ENCODE assay signal across 9 cellular contexts in the genomic region with DNA sequence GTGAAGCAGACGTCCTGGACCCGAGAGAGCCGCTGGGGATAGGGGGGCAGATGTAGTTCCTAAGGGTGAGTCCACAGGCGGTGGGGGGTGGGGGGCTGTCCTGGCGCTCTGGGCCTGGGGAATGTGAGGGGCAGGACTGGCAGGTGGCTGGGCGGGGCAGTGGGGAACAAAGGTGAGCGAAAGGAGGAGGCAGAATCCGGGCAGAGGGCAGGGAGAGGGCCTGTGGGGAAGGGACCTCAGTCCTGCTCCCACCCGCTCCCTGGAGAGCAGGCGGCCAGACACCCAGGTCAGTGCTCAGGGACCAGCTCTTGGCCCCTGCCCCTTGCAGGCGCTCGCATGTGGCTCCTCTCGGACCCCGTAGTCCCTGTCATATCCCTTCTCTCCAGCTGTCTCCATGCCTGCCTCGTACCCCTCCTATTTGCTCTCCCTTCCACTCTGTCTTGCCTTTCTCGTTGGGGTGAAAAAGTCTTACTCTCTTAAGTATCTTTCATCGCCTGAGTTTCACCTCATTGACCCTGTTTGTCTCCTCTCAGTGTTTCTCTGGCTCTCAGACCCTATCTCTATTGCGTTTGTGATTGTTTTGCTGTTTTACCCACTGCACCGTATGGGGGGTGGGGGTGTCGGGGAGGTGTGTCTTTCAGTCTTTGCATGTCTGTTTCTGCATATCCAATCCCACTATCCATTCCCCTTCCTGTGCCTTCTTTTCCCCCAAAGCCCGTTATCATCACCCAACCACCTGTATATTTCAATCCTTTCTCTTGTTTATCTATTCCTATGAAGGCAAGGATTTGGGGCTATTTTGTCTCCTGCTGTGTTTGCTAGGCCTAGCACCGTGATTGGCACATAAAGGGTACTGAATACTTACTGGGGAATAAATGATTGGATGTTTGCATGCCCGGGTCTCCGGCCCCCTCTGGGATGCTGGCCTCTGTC. TPM values are rescaled to one million over a fixed set of nuclear protein-coding genes. Genes with fewer than 3 reads are reported as not detected.
DNase-seq lines count a peak whose midpoint lies in the region; ATAC-seq and TF ChIP-seq lines count a peak whose summit lies in the region.
"Had no signal": no experiment of that assay in that cellular context is flagged by ENCODE, and none has a peak within 500 bp of the region (broad histone marks: within the 10 kb centered on the region; RNA-seq: fewer than 3 reads in every experiment).

No MANE protein-coding gene starts in this region.

- H3K36me3 Mint-ChIP-seq in WTC11 = peaks cover 4% of the 10 kb centered on the region; the same call in 1 of the 2 replicates
- peaks cover 58% of the 10 kb centered on the region for H3K36me3 Mint-ChIP-seq in stimulated activated effector memory CD8-positive, alpha-beta T cell treated with anti-CD3 and anti-CD28 coated beads, Interleukin-12 subunit alpha, Interleukin-12 subunit beta, amount 100 ng/mL, for 72 hours

- no peak for TF ChIP-seq CTCF in WTC11 (IDR thresholded peaks at IDR 0.05)

- peak overlapping the region; percentile 73 for H3K4me3 Mint-ChIP-seq in WTC11
- H3K4me3 Mint-ChIP-seq in stimulated activated effector memory CD8-positive, alpha-beta T cell treated with anti-CD3 and anti-CD28 coated beads, Interleukin-12 subunit alpha, Interleukin-12 subunit beta, amount 100 ng/mL, for 72 hours = peak overlapping the region; percentile 78

- ATAC-seq in WTC11 = peak; percentile 5
- ATAC-seq in stimulated activated effector memory CD8-positive, alpha-beta T cell treated with anti-CD3 and anti-CD28 coated beads, Interleukin-12 subunit alpha, Interleukin-12 subunit beta, amount 100 ng/mL, for 72 hours = no peak

- peak overlapping the region; percentile 79 for H3K27ac Mint-ChIP-seq in WTC11
- H3K27ac Mint-ChIP-seq in stimulated activated effector memory CD8-positive, alpha-beta T cell treated with anti-CD3 and anti-CD28 coated beads, Interleukin-12 subunit alpha, Interleukin-12 subunit beta, amount 100 ng/mL, for 72 hours = peak overlapping the region; percentile 95

- H3K4me1 Mint-ChIP-seq in WTC11 = peaks cover 21% of the 10 kb centered on the region
- peaks cover 55% of the 10 kb centered on the region for H3K4me1 Mint-ChIP-seq in stimulated activated effector memory CD8-positive, alpha-beta T cell treated with anti-CD3 and anti-CD28 coated beads, Interleukin-12 subunit alpha, Interleukin-12 subunit beta, amount 100 ng/mL, for 72 hours

- DNase-seq in NCI-H2107 treated with DMSO at 0.1 percent for 48 hours (lab: John Stamatoyannopoulos, UW; ENCODE audit: unreplicated experiment) (peak; percentile 10), NCI-H2107 (lab: John Stamatoyannopoulos, UW) (no peak), WTC11 (ENCODE audit: low spot score) (no peak), MV-4-11 (lab: John Stamatoyannopoulos, UW) (no peak), EL (no peak), occipital lobe (lab: John Stamatoyannopoulos, UW) (no peak)
- DNase-seq in stimulated activated effector memory CD8-positive, alpha-beta T cell treated with anti-CD3 and anti-CD28 coated beads, Interleukin-12 subunit alpha, Interleukin-12 subunit beta, amount 100 ng/mL, for 72 hours (ENCODE audit: low spot score in 2 of 2) = no peak

- H3K9me3 Mint-ChIP-seq in WTC11 = no peaks in the 10 kb centered on the region
- no peaks in the 10 kb centered on the region for H3K9me3 Mint-ChIP-seq in stimulated activated effector memory CD8-positive, alpha-beta T cell treated with anti-CD3 and anti-CD28 coated beads, Interleukin-12 subunit alpha, Interleukin-12 subunit beta, amount 100 ng/mL, for 72 hours

- H3K27me3 Mint-ChIP-seq in WTC11 (ENCODE audit: low read depth) = no peaks in the 10 kb centered on the region; the same call in 1 of the 2 replicates

- POLR2A ChIA-PET in WTC11 (lab: Charles Lee) = interaction anchor here (1.4 to 1.8 kb wide), 2 partner anchors 10 to 20 kb away, joined by 3 to 16 read pairs; a partner anchor contains a TSS

- CTCF ChIA-PET in WTC11 (lab: Charles Lee) = no interaction called here

- peak overlapping the region; percentile 67 for H3K4me3 ChIP-seq in iPS-11a (ENCODE audit: low read depth, low read length)

TF ChIP-seq in WTC11, 78 proteins besides CTCF, POLR2A, EP300 and RAD21:
- TF ChIP-seq CREM (CRISPR knock-in tag; IDR thresholded peaks at IDR 0.05) = no peak
- TF ChIP-seq ZNF423 (CRISPR knock-in tag; IDR thresholded peaks at IDR 0.05) = no peak
- no peak for TF ChIP-seq ETV6 (CRISPR knock-in tag; IDR thresholded peaks at IDR 0.05)
- TF ChIP-seq ZNF317 (CRISPR knock-in tag; IDR thresholded peaks at IDR 0.05; ENCODE audit: borderline replicate concordance, low read depth) = no peak
- TF ChIP-seq SMAD4 (CRISPR knock-in tag; IDR thresholded peaks at IDR 0.05) = no peak
- TF ChIP-seq NFE2L1 (CRISPR knock-in tag; IDR thresholded peaks at IDR 0.05) = no peak
- TF ChIP-seq KAT7 (CRISPR knock-in tag; IDR thresholded peaks at IDR 0.05; ENCODE audit: borderline replicate concordance) = no peak
- TF ChIP-seq ZNF232 (CRISPR knock-in tag; IDR thresholded peaks at IDR 0.05) = no peak
- no peak for TF ChIP-seq TEAD4 (CRISPR knock-in tag; IDR thresholded peaks at IDR 0.05)
- TF ChIP-seq, protein P1, sequence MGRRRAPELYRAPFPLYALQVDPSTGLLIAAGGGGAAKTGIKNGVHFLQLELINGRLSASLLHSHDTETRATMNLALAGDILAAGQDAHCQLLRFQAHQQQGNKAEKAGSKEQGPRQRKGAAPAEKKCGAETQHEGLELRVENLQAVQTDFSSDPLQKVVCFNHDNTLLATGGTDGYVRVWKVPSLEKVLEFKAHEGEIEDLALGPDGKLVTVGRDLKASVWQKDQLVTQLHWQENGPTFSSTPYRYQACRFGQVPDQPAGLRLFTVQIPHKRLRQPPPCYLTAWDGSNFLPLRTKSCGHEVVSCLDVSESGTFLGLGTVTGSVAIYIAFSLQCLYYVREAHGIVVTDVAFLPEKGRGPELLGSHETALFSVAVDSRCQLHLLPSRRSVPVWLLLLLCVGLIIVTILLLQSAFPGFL (CRISPR knock-in tag; IDR thresholded peaks at IDR 0.05; ENCODE audit: borderline replicate concordance) = no peak
- TF ChIP-seq MXD4 (CRISPR knock-in tag; IDR thresholded peaks at IDR 0.05; ENCODE audit: borderline replicate concordance) = no peak
- TF ChIP-seq NFYB (CRISPR knock-in tag; conservative IDR thresholded peaks at IDR 0.05; ENCODE audit: low read depth) = no peak

RNA-seq across cellular contexts. Expression of a gene that starts 5.8 kb away (rescaled TPM):
- total RNA-seq in WTC11 (2021) (46.7 to 64.6 TPM (median 48.4 TPM) in 3 replicates), occipital lobe (7.2 TPM)

RNA-seq across cellular contexts. Expression of a gene that starts 6.1 kb away (rescaled TPM):
- total RNA-seq in WTC11 (2021) (1,712 to 1,987 TPM (median 1,909 TPM) in 3 replicates), occipital lobe (1,447 TPM)

RNA-seq across cellular contexts. Expression of a gene that starts 10.2 kb away (rescaled TPM):
- total RNA-seq in WTC11 (2021) (6.6 to 8.8 TPM (median 6.8 TPM) in 3 replicates), occipital lobe (0.47 TPM)

RNA-seq across cellular contexts. Expression of a gene that starts 12.1 kb away (rescaled TPM):
- total RNA-seq in WTC11 (2021) (10.5 to 12.0 TPM (median 11.4 TPM) in 3 replicates), occipital lobe (4.8 TPM)

RNA-seq across cellular contexts. Expression of a gene that starts 18.5 kb away (rescaled TPM):
- not detected in 3 replicates for total RNA-seq in WTC11 (2021)
- not detected for total RNA-seq in occipital lobe
- total RNA-seq: dermis microvascular lymphatic vessel endothelial cell had no signal
